In genomic region chr5:136212252-136212721, GRCh38 we compare ENCODE assay signal across 8 cellular contexts. TPM values are rescaled to one million over a fixed set of nuclear protein-coding genes. Genes with fewer than 3 reads are reported as not detected.
DNase-seq lines count a peak whose midpoint lies in the region; ATAC-seq and TF ChIP-seq lines count a peak whose summit lies in the region.

No MANE protein-coding gene starts in this region.

- ATAC-seq in T-cell (replicated peaks in 1 of 4) (no peak), HG03097 (IDR thresholded peaks at IDR 0.05; ENCODE audit: low FRiP score, unreplicated experiment) (no peak)

- peak; percentile 67 for DNase-seq in A172 (ENCODE audit: low spot score)
- DNase-seq in GM12865 (ENCODE audit: low read depth) = peak; percentile 62
- DNase-seq in HT1080 (ENCODE audit: low read depth) = peak; percentile 26
- DNase-seq in T-cell = peak in 24 of 34 experiments; percentile 4 to 48 (median 22)
- DNase-seq in T47D (ENCODE audit: low read depth in 1 of 2, low spot score in 1 of 2) = peak; percentile 67 to 79
- DNase-seq in kidney tubule cell (ENCODE audit: low spot score) = peak; percentile 50
- peak; percentile 30 for DNase-seq in stimulated activated CD8-positive, alpha-beta memory T cell treated with anti-CD3 and anti-CD28 coated beads, Interleukin-12 subunit alpha, Interleukin-12 subunit beta, amount 100 ng/mL, for 1 hour (ENCODE audit: low read depth)

- H3K27me3 Mint-ChIP-seq in T-cell = peaks cover 20 to 27% of the 10 kb centered on the region in 2 donors

- no peak overlapping the region for H3K4me3 ChIP-seq in GM12865 (ENCODE audit: low read depth, low read length)

- in situ Hi-C loops in T47D (cut with HindIII; ENCODE audit: low pct_unique_long_range_greater_than_20kb, low sequenced_read_pairs) = no loop called here

- H3K36me3 Mint-ChIP-seq in T-cell = no peaks in the 10 kb centered on the region

- H3K9me3 Mint-ChIP-seq in T-cell = no peaks in the 10 kb centered on the region

- CTCF ChIA-PET in T-cell (lab: Charles Lee) = interaction anchor here (1.0 to 1.2 kb wide), 5 partner anchors 13 to 653 kb away, joined by 3 to 5 read pairs (median 4); no protein-coding TSS in a partner anchor

- H3K27ac Mint-ChIP-seq in T-cell = no peak overlapping the region

- POLR2A ChIA-PET in T-cell (lab: Charles Lee) = no interaction called here

- no peaks in the 10 kb centered on the region for H3K4me1 Mint-ChIP-seq in T-cell

- peak; percentile 87 for TF ChIP-seq CTCF in GM12865 (IDR thresholded peaks at IDR 0.05; ENCODE audit: insufficient read depth, low read depth, low read length, missing control alignments)

- H3K4me3 Mint-ChIP-seq in T-cell = no peak overlapping the region

RNA-seq across cellular contexts. Expression of gene SMIM32, which starts 19.3 kb away (rescaled TPM):
- not detected in 2 replicates for total RNA-seq in A172 (2014; rRNA removed; shearing (Covaris generic))
- not detected in 2 replicates for total RNA-seq in HT1080 (2014; rRNA removed; shearing (Covaris generic))
- not detected in 2 replicates for polyA plus RNA-seq in HT1080 (2015; cell fraction: cytosol; rRNA removed)
- not detected in 2 replicates for polyA plus RNA-seq in HT1080 (2015; cell fraction: nucleus; rRNA removed)
- not detected for total RNA-seq in T-cell

Comparison
In these comparisons a context has a peak if more than half of its experiments do, and no peak if none do; other contexts are left out.
1. DNase-seq: peak in every context shown above with its lines; median percentile 73 in T47D; 67 in A172; 62 in GM12865; 50 in kidney tubule cell; 30 in stimulated activated CD8-positive, alpha-beta memory T cell treated with anti-CD3 and anti-CD28 coated beads, Interleukin-12 subunit alpha, Interleukin-12 subunit beta, amount 100 ng/mL, for 1 hour; 26 in HT1080; 22 in T-cell.